In genomic region chr6:5173862-5174643, GRCh38 we compare ENCODE assay signal across 9 cellular contexts.
DNase-seq lines count a peak whose midpoint lies in the region; ATAC-seq and TF ChIP-seq lines count a peak whose summit lies in the region.
"Had no signal": no experiment of that assay in that cellular context is flagged by ENCODE, and none has a peak within 500 bp of the region (broad histone marks: within the 10 kb centered on the region; RNA-seq: fewer than 3 reads in every experiment).

No MANE protein-coding gene starts in this region.

- no peaks in the 10 kb centered on the region for H3K36me3 ChIP-seq in ascending aorta

- TF ChIP-seq CTCF in ascending aorta (IDR thresholded peaks at IDR 0.05), result no peak

- peak overlapping the region; percentile 94 for H3K27ac Mint-ChIP-seq in activated naive CD4-positive, alpha-beta T cell treated with anti-CD3 and anti-CD28 coated beads, Interleukin-2, amount 50 U/mL, for 24 hours

- peaks cover 60% of the 10 kb centered on the region for H3K4me1 Mint-ChIP-seq in activated naive CD4-positive, alpha-beta T cell treated with anti-CD3 and anti-CD28 coated beads, Interleukin-2, amount 50 U/mL, for 24 hours

- ATAC-seq in GM18519 (IDR thresholded peaks at IDR 0.05; ENCODE audit: low FRiP score, unreplicated experiment), result peak; percentile 90
- ATAC-seq in GM21825 (IDR thresholded peaks at IDR 0.05; ENCODE audit: unreplicated experiment), result peak; percentile 93
- ATAC-seq: Panc1 had no signal

- no peaks in the 10 kb centered on the region for H3K27me3 Mint-ChIP-seq in activated naive CD4-positive, alpha-beta T cell treated with anti-CD3 and anti-CD28 coated beads, Interleukin-2, amount 50 U/mL, for 24 hours

- peak overlapping the region; percentile 80 for H3K4me3 Mint-ChIP-seq in activated naive CD4-positive, alpha-beta T cell treated with anti-CD3 and anti-CD28 coated beads, Interleukin-2, amount 50 U/mL, for 24 hours

- no peak overlapping the region for H3K27ac ChIP-seq in ascending aorta

- H3K4me3 ChIP-seq in ascending aorta, result no peak overlapping the region

- H3K27me3 ChIP-seq in ascending aorta, result no peaks in the 10 kb centered on the region

- intact Hi-C loops in ascending aorta (cut with DNase I), result no loop called here

- H3K9me3 Mint-ChIP-seq in activated naive CD4-positive, alpha-beta T cell treated with anti-CD3 and anti-CD28 coated beads, Interleukin-2, amount 50 U/mL, for 24 hours, result no peaks in the 10 kb centered on the region

- H3K4me1 ChIP-seq in ascending aorta, result no peaks in the 10 kb centered on the region

- H3K9me3 ChIP-seq in ascending aorta, result no peaks in the 10 kb centered on the region

- H3K36me3 Mint-ChIP-seq in activated naive CD4-positive, alpha-beta T cell treated with anti-CD3 and anti-CD28 coated beads, Interleukin-2, amount 50 U/mL, for 24 hours, result no peaks in the 10 kb centered on the region

- DNase-seq in NCI-H2029 treated with DMSO at 0.1 percent for 48 hours (lab: John Stamatoyannopoulos, UW) (peak; percentile 96), retina (peak; percentile 27), ascending aorta (ENCODE audit: low spot score in 2 of 2) (no peak), OCI-M1 (lab: John Stamatoyannopoulos, UW) (no peak), superior temporal gyrus (ENCODE audit: extremely low spot score) (no peak)

Comparison
In these comparisons a context has a peak if more than half of its experiments do, and no peak if none do; other contexts are left out.
1. DNase-seq: peak in NCI-H2029 treated with DMSO at 0.1 percent for 48 hours (single experiment) and retina (single experiment); none in ascending aorta (0 of 2), OCI-M1 (single experiment) and superior temporal gyrus (single experiment).